ENCODE assay signal across 19 cellular contexts in genomic region chr11:27649800-27650199, GRCh38. TPM values are rescaled to one million over a fixed set of nuclear protein-coding genes. Genes with fewer than 3 reads are reported as not detected.
"Had no signal": no experiment of that assay in that cellular context is flagged by ENCODE, and none has a peak within 500 bp of the region (broad histone marks: within the 10 kb centered on the region; RNA-seq: fewer than 3 reads in every experiment).

No MANE protein-coding gene starts in this region.

- H3K36me3 Mint-ChIP-seq: stimulated activated naive B cell treated with anti-CD40 and anti-IgM and Interleukin-4, amounts not matched to agents 10 μg/mL and 1 μg/mL and 100 μg/mL, for 72 hours had no signal

- ATAC-seq: foreskin keratinocyte; left lobe of liver; mucosa of descending colon; naive thymus-derived CD8-positive, alpha-beta T cell; psoas muscle; right lobe of liver; stimulated activated naive B cell treated with anti-CD40 and anti-IgM and Interleukin-4, amounts not matched to agents 10 μg/mL and 1 μg/mL and 100 μg/mL, for 72 hours had no signal

- H3K9me3 Mint-ChIP-seq: dendritic cell treated with granulocyte-macrophage colony-stimulating factor and Interleukin-4, amounts not matched to agents 40 ng/mL and 50 ng/mL, for 4 days; stimulated activated naive B cell treated with anti-CD40 and anti-IgM and Interleukin-4, amounts not matched to agents 10 μg/mL and 1 μg/mL and 100 μg/mL, for 72 hours had no signal

- DNase-seq: esophagus squamous epithelium; foreskin keratinocyte; mammary epithelial cell; mucosa of descending colon; naive thymus-derived CD8-positive, alpha-beta T cell; psoas muscle; retina; right lobe of liver; spleen; stimulated activated CD4-positive, alpha-beta T cell treated with anti-CD3 and anti-CD28 coated beads, Interleukin-15, amount 100 ng/mL, for 24 hours; stimulated activated CD4-positive, alpha-beta T cell treated with anti-CD3 and anti-CD28 coated beads, Interleukin-1b, Interleukin-23, amount 100 ng/mL, for 48 hours; stimulated activated CD4-positive, alpha-beta T cell treated with anti-CD3 and anti-CD28 coated beads, Interleukin-4, amount 100 ng/mL, for 4 hours; stimulated activated naive B cell treated with anti-CD40 and anti-IgM and Interleukin-4, amounts not matched to agents 10 μg/mL and 1 μg/mL and 100 μg/mL, for 72 hours; stomach; substantia nigra; transverse colon had no signal

- H3K4me3 Mint-ChIP-seq: dendritic cell treated with granulocyte-macrophage colony-stimulating factor and Interleukin-4, amounts not matched to agents 40 ng/mL and 50 ng/mL, for 4 days; naive thymus-derived CD8-positive, alpha-beta T cell; stimulated activated naive B cell treated with anti-CD40 and anti-IgM and Interleukin-4, amounts not matched to agents 10 μg/mL and 1 μg/mL and 100 μg/mL, for 72 hours had no signal

- H3K27ac Mint-ChIP-seq: dendritic cell treated with granulocyte-macrophage colony-stimulating factor and Interleukin-4, amounts not matched to agents 40 ng/mL and 50 ng/mL, for 4 days; naive thymus-derived CD8-positive, alpha-beta T cell; stimulated activated naive B cell treated with anti-CD40 and anti-IgM and Interleukin-4, amounts not matched to agents 10 μg/mL and 1 μg/mL and 100 μg/mL, for 72 hours had no signal

- H3K27me3 Mint-ChIP-seq: dendritic cell treated with granulocyte-macrophage colony-stimulating factor and Interleukin-4, amounts not matched to agents 40 ng/mL and 50 ng/mL, for 4 days; naive thymus-derived CD8-positive, alpha-beta T cell; stimulated activated naive B cell treated with anti-CD40 and anti-IgM and Interleukin-4, amounts not matched to agents 10 μg/mL and 1 μg/mL and 100 μg/mL, for 72 hours had no signal

- H3K4me1 Mint-ChIP-seq: naive thymus-derived CD8-positive, alpha-beta T cell; stimulated activated naive B cell treated with anti-CD40 and anti-IgM and Interleukin-4, amounts not matched to agents 10 μg/mL and 1 μg/mL and 100 μg/mL, for 72 hours had no signal

RNA-seq across cellular contexts. Expression of gene BDNF, which starts 50.5 kb away (rescaled TPM):
- total RNA-seq: naive thymus-derived CD8-positive, alpha-beta T cell had no signal
- polyA plus RNA-seq: neural cell had no signal
